Comparison of ENCODE assay signal across 9 cellular contexts in genomic region chr3:52253314-52254260, GRCh38. TPM values are rescaled to one million over a fixed set of nuclear protein-coding genes. Genes with fewer than 3 reads are reported as not detected.
DNase-seq lines count a peak whose midpoint lies in the region; ATAC-seq, FAIRE-seq and TF ChIP-seq lines count a peak whose summit lies in the region.
"Had no signal": no experiment of that assay in that cellular context is flagged by ENCODE, and none has a peak within 500 bp of the region (broad histone marks: within the 10 kb centered on the region; RNA-seq: fewer than 3 reads in every experiment).

No MANE protein-coding gene starts in this region.

- peaks cover 89% of the 10 kb centered on the region for H3K4me1 Mint-ChIP-seq in activated naive CD4-positive, alpha-beta T cell treated with anti-CD3 and anti-CD28 coated beads for 36 hours (ENCODE audit: low read depth)

- no peak overlapping the region for H3K4me2 ChIP-seq in HepG2 (ENCODE audit: low read depth, low read length)

- no peak for FAIRE-seq in HepG2 (lab: Jason Lieb, UNC)

- H2AFZ ChIP-seq in HepG2 (ENCODE audit: low read length), result no peak overlapping the region

- no peaks in the 10 kb centered on the region for H3K9me3 ChIP-seq in HepG2 (ENCODE audit: low read length)

- intact Hi-C loops in activated naive CD4-positive, alpha-beta T cell treated with anti-CD3 and anti-CD28 coated beads for 36 hours (cut with micrococcal nuclease), result loop anchor here (1.0 kb wide), 3 partner anchors 13 to 25 kb away; partner anchors contain the start of gene WDR82
- intact Hi-C loops in HepG2 (cut with micrococcal nuclease; ENCODE audit: unreplicated experiment), result no loop called here

- no peak for TF ChIP-seq CTCF in HepG2 (CRISPR knock-in tag; IDR thresholded peaks at IDR 0.05)

- 95% methylated on average over 7 of the region's 11 CpGs for WGBS in HepG2 (ENCODE audit: low lambda C conversion rate)

- no peaks in the 10 kb centered on the region for H3K27me3 Mint-ChIP-seq in activated naive CD4-positive, alpha-beta T cell treated with anti-CD3 and anti-CD28 coated beads for 36 hours (ENCODE audit: low read depth)

- no peak for TF ChIP-seq RAD21 in HepG2 (CRISPR knock-in tag; IDR thresholded peaks at IDR 0.05)

- H3K4me3 ChIP-seq in HepG2 (replicated peaks in 1 of 3; ENCODE audit: insufficient read depth in 1 of 3, low read depth in 2 of 3, low read length in 3 of 3), result no peak overlapping the region

- no peak overlapping the region for H3K27ac ChIP-seq in HepG2 (ENCODE audit: extremely low read length, insufficient read depth, low read length)

- H3K4me1 ChIP-seq in HepG2 (ENCODE audit: insufficient read depth, low read length), result no peaks in the 10 kb centered on the region

- H3K27me3 ChIP-seq in HepG2 (ENCODE audit: control insufficient read depth in 1 of 2, insufficient read depth in 2 of 2, low read length in 2 of 2), result no peaks in the 10 kb centered on the region

- DNase-seq in RPMI8226 (peak; percentile 92), HepG2 (ENCODE audit: low spot score) (no peak), NCI-H1105 treated with DMSO at 0.1 percent for 48 hours (lab: John Stamatoyannopoulos, UW) (no peak), NCI-H1436 (lab: John Stamatoyannopoulos, UW) (no peak)
- peak; percentile 89 for DNase-seq in activated naive CD4-positive, alpha-beta T cell treated with anti-CD3 and anti-CD28 coated beads for 36 hours
- peak; percentile 62 to 65 for DNase-seq in stimulated activated CD8-positive, alpha-beta memory T cell treated with anti-CD3 and anti-CD28 coated beads, Interleukin-2, amount 100 ng/mL, for 1 hour (ENCODE audit: low read depth in 2 of 2)

- H3K36me3 Mint-ChIP-seq in activated naive CD4-positive, alpha-beta T cell treated with anti-CD3 and anti-CD28 coated beads for 36 hours (ENCODE audit: low read depth), result peaks cover 84% of the 10 kb centered on the region

- no peaks in the 10 kb centered on the region for H4K20me1 ChIP-seq in HepG2 (ENCODE audit: insufficient read depth, low read length)

- H3K9ac ChIP-seq in HepG2 (ENCODE audit: insufficient read depth, low read depth, low read length), result no peak overlapping the region

- peak overlapping the region; percentile 99 for H3K27ac Mint-ChIP-seq in activated naive CD4-positive, alpha-beta T cell treated with anti-CD3 and anti-CD28 coated beads for 36 hours

- peak overlapping the region; percentile 65 for H3K4me3 Mint-ChIP-seq in activated naive CD4-positive, alpha-beta T cell treated with anti-CD3 and anti-CD28 coated beads for 36 hours

- in situ Hi-C loops in HepG2 (cut with HindIII; ENCODE audit: extremely low pct_ligation_motif_present, low pct_unique_long_range_greater_than_20kb), result no loop called here

- CTCF ChIA-PET in activated naive CD4-positive, alpha-beta T cell treated with anti-CD3 and anti-CD28 coated beads for 36 hours (lab: Charles Lee), result interaction anchor here (0.6 to 10.5 kb wide), 16 partner anchors 10 to 174 kb away, joined by 3 to 49 read pairs (median 4); partner anchors contain the start of genes DNAH1 and TWF2
- CTCF ChIA-PET in HepG2 (lab: Yijun Ruan, JAX; ENCODE audit: low intra/inter-chr PET ratio, low total read pairs), result no interaction called here

- ATAC-seq in GM18520 (IDR thresholded peaks at IDR 0.05; ENCODE audit: unreplicated experiment) (peak; percentile 74), HG02970 (IDR thresholded peaks at IDR 0.05; ENCODE audit: low FRiP score, unreplicated experiment) (peak; percentile 62), HepG2 (peak; percentile 22)

- no TSS peak for BruUV-seq in HepG2 (replicated peaks; lab: Mats Ljungman, UMichigan)

- POLR2A ChIA-PET in HepG2 (lab: Yijun Ruan, JAX), result interaction anchor here (1.0 to 2.1 kb wide), 7 partner anchors 13 to 36 kb away, joined by 3 to 9 read pairs (median 4); partner anchors contain the start of genes GLYCTK, TWF2 and WDR82

- TF ChIP-seq EP300 in HepG2 (IDR thresholded peaks at IDR 0.05; ENCODE audit: low read depth in 2 of 2, low read length in 2 of 2), result no peak
- no peak for TF ChIP-seq EP300 in HepG2 (CRISPR knock-in tag; IDR thresholded peaks at IDR 0.05; ENCODE audit: borderline replicate concordance)

- no peak for TF ChIP-seq POLR2A in HepG2 (IDR thresholded peaks at IDR 0.05; ENCODE audit: insufficient read depth in 1 of 2, low read depth in 2 of 2, low read length in 2 of 2)

- no peaks in the 10 kb centered on the region for H3K79me2 ChIP-seq in HepG2 (ENCODE audit: insufficient read depth, low read length)

- peaks cover 29 to 51% of the 10 kb centered on the region in 2 experiments for H3K36me3 ChIP-seq in HepG2 (replicated peaks in 1 of 2; ENCODE audit: control insufficient read depth in 1 of 2, insufficient read depth in 2 of 2, low read length in 2 of 2)

- no peaks in the 10 kb centered on the region for H3K9me3 Mint-ChIP-seq in activated naive CD4-positive, alpha-beta T cell treated with anti-CD3 and anti-CD28 coated beads for 36 hours

RNA-seq across cellular contexts. Expression of gene PPM1M, which starts 8.0 kb away (rescaled TPM):
- total RNA-seq in activated naive CD4-positive, alpha-beta T cell treated with anti-CD3 and anti-CD28 coated beads for 36 hours, result 100 to 1,000 TPM; 107 to 108 TPM
- total RNA-seq in HepG2 (2016; rRNA removed; fragmentation: Illumina TruSeq; extraction: Trizol), result 1.5 and 2.5 TPM in 2 replicates
- total RNA-seq in HepG2 (2016; cell fraction: cytosol; rRNA removed; fragmentation: Illumina TruSeq; extraction: Trizol; ENCODE audit: low read depth), result 0.91 and 1.1 TPM in 2 replicates
- 2.2 and 2.4 TPM in 2 replicates for total RNA-seq in HepG2 (2016; cell fraction: insoluble cytoplasmic fraction; rRNA removed; fragmentation: Illumina TruSeq; extraction: Trizol)
- 2.7 and 3.5 TPM in 2 replicates for total RNA-seq in HepG2 (2016; cell fraction: membrane; rRNA removed; fragmentation: Illumina TruSeq; extraction: Trizol)
- total RNA-seq in HepG2 (2016; cell fraction: nucleus; rRNA removed; fragmentation: Illumina TruSeq; extraction: Trizol), result 2.0 and 2.1 TPM in 2 replicates
- 5.9 and 6.9 TPM in 2 replicates for polyA plus RNA-seq in HepG2 (2011; rRNA removed)
- 4.4 and 5.2 TPM in 2 replicates for polyA plus RNA-seq in HepG2 (2011; cell fraction: cytosol; rRNA removed)
- polyA plus RNA-seq in HepG2 (2011; cell fraction: nucleus; rRNA removed), result 20.6 and 21.3 TPM in 2 replicates
- 4.0 and 4.5 TPM in 2 replicates for polyA plus RNA-seq in HepG2 (2012)
- polyA plus RNA-seq in HepG2 (2016; cell fraction: cytosol; fragmentation: Illumina TruSeq; extraction: Trizol; ENCODE audit: low read depth), result 0.99 and 1.1 TPM in 2 replicates
- 2.0 and 2.3 TPM in 2 replicates for polyA plus RNA-seq in HepG2 (2016; cell fraction: insoluble cytoplasmic fraction; fragmentation: Illumina TruSeq; extraction: Trizol; ENCODE audit: low read depth)
- polyA plus RNA-seq in HepG2 (2016; cell fraction: membrane; fragmentation: Illumina TruSeq; extraction: Trizol; ENCODE audit: low read depth), result 2.3 and 2.5 TPM in 2 replicates
- polyA plus RNA-seq in HepG2 (2016; cell fraction: nucleus; fragmentation: Illumina TruSeq; extraction: Trizol; ENCODE audit: insufficient read depth, low read depth), result 3.6 and 4.3 TPM in 2 replicates
- polyA minus RNA-seq in HepG2 (2011; rRNA and poly(A)+ RNA removed; ENCODE audit: low replicate concordance), result 8.9 and 14.9 TPM in 2 replicates
- polyA minus RNA-seq in HepG2 (2011; cell fraction: cytosol; rRNA and poly(A)+ RNA removed), result 1.5 and 1.9 TPM in 2 replicates
- 2.7 and 3.7 TPM in 2 replicates for polyA minus RNA-seq in HepG2 (2011; cell fraction: nucleus; rRNA and poly(A)+ RNA removed)

RNA-seq across cellular contexts. Expression of gene TWF2, which starts 14.6 kb away (rescaled TPM):
- 10 to 100 TPM; 89.1 to 91.3 TPM for total RNA-seq in activated naive CD4-positive, alpha-beta T cell treated with anti-CD3 and anti-CD28 coated beads for 36 hours
- 45.5 and 49.1 TPM in 2 replicates for total RNA-seq in HepG2 (2016; rRNA removed; fragmentation: Illumina TruSeq; extraction: Trizol)
- 9.3 and 10.4 TPM in 2 replicates for total RNA-seq in HepG2 (2016; cell fraction: cytosol; rRNA removed; fragmentation: Illumina TruSeq; extraction: Trizol; ENCODE audit: low read depth)
- 46.7 and 47.5 TPM in 2 replicates for total RNA-seq in HepG2 (2016; cell fraction: insoluble cytoplasmic fraction; rRNA removed; fragmentation: Illumina TruSeq; extraction: Trizol)
- 18.1 and 19.8 TPM in 2 replicates for total RNA-seq in HepG2 (2016; cell fraction: membrane; rRNA removed; fragmentation: Illumina TruSeq; extraction: Trizol)
- 19.0 and 20.5 TPM in 2 replicates for total RNA-seq in HepG2 (2016; cell fraction: nucleus; rRNA removed; fragmentation: Illumina TruSeq; extraction: Trizol)
- 108 and 123 TPM in 2 replicates for polyA plus RNA-seq in HepG2 (2011; rRNA removed)
- polyA plus RNA-seq in HepG2 (2011; cell fraction: cytosol; rRNA removed), result 139 and 201 TPM in 2 replicates
- 105 and 112 TPM in 2 replicates for polyA plus RNA-seq in HepG2 (2011; cell fraction: nucleus; rRNA removed)
- polyA plus RNA-seq in HepG2 (2012), result 63.2 and 85.2 TPM in 2 replicates
- 10.6 and 11.3 TPM in 2 replicates for polyA plus RNA-seq in HepG2 (2016; cell fraction: cytosol; fragmentation: Illumina TruSeq; extraction: Trizol; ENCODE audit: low read depth)
- polyA plus RNA-seq in HepG2 (2016; cell fraction: insoluble cytoplasmic fraction; fragmentation: Illumina TruSeq; extraction: Trizol; ENCODE audit: low read depth), result 55.3 and 58.3 TPM in 2 replicates
- polyA plus RNA-seq in HepG2 (2016; cell fraction: membrane; fragmentation: Illumina TruSeq; extraction: Trizol; ENCODE audit: low read depth), result 16.1 and 16.9 TPM in 2 replicates
- 37.2 and 39.4 TPM in 2 replicates for polyA plus RNA-seq in HepG2 (2016; cell fraction: nucleus; fragmentation: Illumina TruSeq; extraction: Trizol; ENCODE audit: insufficient read depth, low read depth)
- 46.6 and 135 TPM in 2 replicates for polyA minus RNA-seq in HepG2 (2011; rRNA and poly(A)+ RNA removed; ENCODE audit: low replicate concordance)
- polyA minus RNA-seq in HepG2 (2011; cell fraction: cytosol; rRNA and poly(A)+ RNA removed), result 84.6 and 87.5 TPM in 2 replicates
- polyA minus RNA-seq in HepG2 (2011; cell fraction: nucleus; rRNA and poly(A)+ RNA removed), result 18.5 and 25.0 TPM in 2 replicates

RNA-seq across cellular contexts. Expression of gene WDR82, which starts 24.9 kb away (rescaled TPM):
- total RNA-seq in activated naive CD4-positive, alpha-beta T cell treated with anti-CD3 and anti-CD28 coated beads for 36 hours, result 100 to 1,000 TPM; 176 to 177 TPM
- 59.5 and 62.0 TPM in 2 replicates for total RNA-seq in HepG2 (2016; rRNA removed; fragmentation: Illumina TruSeq; extraction: Trizol)
- total RNA-seq in HepG2 (2016; cell fraction: cytosol; rRNA removed; fragmentation: Illumina TruSeq; extraction: Trizol; ENCODE audit: low read depth), result 6.3 and 6.7 TPM in 2 replicates
- total RNA-seq in HepG2 (2016; cell fraction: insoluble cytoplasmic fraction; rRNA removed; fragmentation: Illumina TruSeq; extraction: Trizol), result 58.9 and 60.5 TPM in 2 replicates
- total RNA-seq in HepG2 (2016; cell fraction: membrane; rRNA removed; fragmentation: Illumina TruSeq; extraction: Trizol), result 27.7 and 28.8 TPM in 2 replicates
- 32.4 and 32.6 TPM in 2 replicates for total RNA-seq in HepG2 (2016; cell fraction: nucleus; rRNA removed; fragmentation: Illumina TruSeq; extraction: Trizol)
- 39.1 and 41.9 TPM in 2 replicates for polyA plus RNA-seq in HepG2 (2011; rRNA removed)
- 23.5 and 37.7 TPM in 2 replicates for polyA plus RNA-seq in HepG2 (2011; cell fraction: cytosol; rRNA removed)
- 10.7 and 14.5 TPM in 2 replicates for polyA plus RNA-seq in HepG2 (2011; cell fraction: nucleus; rRNA removed)
- polyA plus RNA-seq in HepG2 (2012), result 48.3 and 52.2 TPM in 2 replicates
- polyA plus RNA-seq in HepG2 (2016; cell fraction: cytosol; fragmentation: Illumina TruSeq; extraction: Trizol; ENCODE audit: low read depth), result 3.6 and 4.2 TPM in 2 replicates
- polyA plus RNA-seq in HepG2 (2016; cell fraction: insoluble cytoplasmic fraction; fragmentation: Illumina TruSeq; extraction: Trizol; ENCODE audit: low read depth), result 60.6 and 66.1 TPM in 2 replicates
- polyA plus RNA-seq in HepG2 (2016; cell fraction: membrane; fragmentation: Illumina TruSeq; extraction: Trizol; ENCODE audit: low read depth), result 13.9 and 15.0 TPM in 2 replicates
- 38.8 and 40.8 TPM in 2 replicates for polyA plus RNA-seq in HepG2 (2016; cell fraction: nucleus; fragmentation: Illumina TruSeq; extraction: Trizol; ENCODE audit: insufficient read depth, low read depth)
- polyA minus RNA-seq in HepG2 (2011; rRNA and poly(A)+ RNA removed; ENCODE audit: low replicate concordance), result 52.7 and 77.7 TPM in 2 replicates
- 29.3 and 33.9 TPM in 2 replicates for polyA minus RNA-seq in HepG2 (2011; cell fraction: cytosol; rRNA and poly(A)+ RNA removed)
- 28.7 and 33.2 TPM in 2 replicates for polyA minus RNA-seq in HepG2 (2011; cell fraction: nucleus; rRNA and poly(A)+ RNA removed)

RNA-seq across cellular contexts. Expression of gene TLR9, which starts 28.1 kb away (rescaled TPM):
- total RNA-seq in activated naive CD4-positive, alpha-beta T cell treated with anti-CD3 and anti-CD28 coated beads for 36 hours, result under 1 TPM; 0.62 to 0.89 TPM
- not detected in 2 replicates for total RNA-seq in HepG2 (2016; rRNA removed; fragmentation: Illumina TruSeq; extraction: Trizol)
- total RNA-seq in HepG2 (2016; cell fraction: cytosol; rRNA removed; fragmentation: Illumina TruSeq; extraction: Trizol; ENCODE audit: low read depth), result not detected in 2 replicates
- not detected in 2 replicates for total RNA-seq in HepG2 (2016; cell fraction: insoluble cytoplasmic fraction; rRNA removed; fragmentation: Illumina TruSeq; extraction: Trizol)
- total RNA-seq in HepG2 (2016; cell fraction: membrane; rRNA removed; fragmentation: Illumina TruSeq; extraction: Trizol), result not detected in 2 replicates
- total RNA-seq in HepG2 (2016; cell fraction: nucleus; rRNA removed; fragmentation: Illumina TruSeq; extraction: Trizol), result not detected in 2 replicates
- polyA plus RNA-seq in HepG2 (2011; rRNA removed), result 0.08 TPM in 1 of 2 replicates, not detected in the other
- polyA plus RNA-seq in HepG2 (2011; cell fraction: cytosol; rRNA removed), result 0.01 TPM in 2 replicates
- polyA plus RNA-seq in HepG2 (2011; cell fraction: nucleus; rRNA removed), result 0.88 and 0.95 TPM in 2 replicates
- polyA plus RNA-seq in HepG2 (2012), result 0.31 TPM in 1 of 2 replicates, not detected in the other
- polyA plus RNA-seq in HepG2 (2016; cell fraction: cytosol; fragmentation: Illumina TruSeq; extraction: Trizol; ENCODE audit: low read depth), result not detected in 2 replicates
- polyA plus RNA-seq in HepG2 (2016; cell fraction: insoluble cytoplasmic fraction; fragmentation: Illumina TruSeq; extraction: Trizol; ENCODE audit: low read depth), result not detected in 2 replicates
- not detected in 2 replicates for polyA plus RNA-seq in HepG2 (2016; cell fraction: membrane; fragmentation: Illumina TruSeq; extraction: Trizol; ENCODE audit: low read depth)
- polyA plus RNA-seq in HepG2 (2016; cell fraction: nucleus; fragmentation: Illumina TruSeq; extraction: Trizol; ENCODE audit: insufficient read depth, low read depth), result not detected in 2 replicates
- polyA minus RNA-seq in HepG2 (2011; rRNA and poly(A)+ RNA removed; ENCODE audit: low replicate concordance), result 0.14 TPM in 1 of 2 replicates, not detected in the other
- not detected in 2 replicates for polyA minus RNA-seq in HepG2 (2011; cell fraction: cytosol; rRNA and poly(A)+ RNA removed)
- 0.25 and 0.26 TPM in 2 replicates for polyA minus RNA-seq in HepG2 (2011; cell fraction: nucleus; rRNA and poly(A)+ RNA removed)
- total RNA-seq: pulmonary artery endothelial cell had no signal

RNA-seq across cellular contexts. Expression of gene GLYCTK, which starts 34.0 kb away (rescaled TPM):
- 10 to 100 TPM; 25.9 to 27.7 TPM for total RNA-seq in activated naive CD4-positive, alpha-beta T cell treated with anti-CD3 and anti-CD28 coated beads for 36 hours
- total RNA-seq in HepG2 (2016; rRNA removed; fragmentation: Illumina TruSeq; extraction: Trizol), result 91.7 and 126 TPM in 2 replicates
- 33.8 and 34.0 TPM in 2 replicates for total RNA-seq in HepG2 (2016; cell fraction: cytosol; rRNA removed; fragmentation: Illumina TruSeq; extraction: Trizol; ENCODE audit: low read depth)
- total RNA-seq in HepG2 (2016; cell fraction: insoluble cytoplasmic fraction; rRNA removed; fragmentation: Illumina TruSeq; extraction: Trizol), result 89.0 and 132 TPM in 2 replicates
- 68.4 and 70.3 TPM in 2 replicates for total RNA-seq in HepG2 (2016; cell fraction: membrane; rRNA removed; fragmentation: Illumina TruSeq; extraction: Trizol)
- total RNA-seq in HepG2 (2016; cell fraction: nucleus; rRNA removed; fragmentation: Illumina TruSeq; extraction: Trizol), result 155 and 170 TPM in 2 replicates
- polyA plus RNA-seq in HepG2 (2011; rRNA removed), result 70.0 and 102 TPM in 2 replicates
- 57.2 and 86.0 TPM in 2 replicates for polyA plus RNA-seq in HepG2 (2011; cell fraction: cytosol; rRNA removed)
- 489 and 498 TPM in 2 replicates for polyA plus RNA-seq in HepG2 (2011; cell fraction: nucleus; rRNA removed)
- polyA plus RNA-seq in HepG2 (2012), result 41.5 and 43.2 TPM in 2 replicates
- polyA plus RNA-seq in HepG2 (2016; cell fraction: cytosol; fragmentation: Illumina TruSeq; extraction: Trizol; ENCODE audit: low read depth), result 21.7 and 24.0 TPM in 2 replicates
- 64.0 and 68.6 TPM in 2 replicates for polyA plus RNA-seq in HepG2 (2016; cell fraction: insoluble cytoplasmic fraction; fragmentation: Illumina TruSeq; extraction: Trizol; ENCODE audit: low read depth)
- 44.9 and 46.0 TPM in 2 replicates for polyA plus RNA-seq in HepG2 (2016; cell fraction: membrane; fragmentation: Illumina TruSeq; extraction: Trizol; ENCODE audit: low read depth)
- 216 and 226 TPM in 2 replicates for polyA plus RNA-seq in HepG2 (2016; cell fraction: nucleus; fragmentation: Illumina TruSeq; extraction: Trizol; ENCODE audit: insufficient read depth, low read depth)
- polyA minus RNA-seq in HepG2 (2011; rRNA and poly(A)+ RNA removed; ENCODE audit: low replicate concordance), result 13.9 and 184 TPM in 2 replicates
- polyA minus RNA-seq in HepG2 (2011; cell fraction: cytosol; rRNA and poly(A)+ RNA removed), result 18.4 and 23.4 TPM in 2 replicates
- 164 and 185 TPM in 2 replicates for polyA minus RNA-seq in HepG2 (2011; cell fraction: nucleus; rRNA and poly(A)+ RNA removed)

Comparison
In these comparisons a context has a peak if more than half of its experiments do, and no peak if none do; other contexts are left out.
1. ATAC-seq: peak in every context shown above with its lines; median percentile 74 in GM18520; 62 in HG02970; 22 in HepG2.
2. DNase-seq: peak in RPMI8226 (single experiment), activated naive CD4-positive, alpha-beta T cell treated with anti-CD3 and anti-CD28 coated beads for 36 hours (single experiment) and stimulated activated CD8-positive, alpha-beta memory T cell treated with anti-CD3 and anti-CD28 coated beads, Interleukin-2, amount 100 ng/mL, for 1 hour (2 of 2); none in HepG2 (single experiment), NCI-H1105 treated with DMSO at 0.1 percent for 48 hours (single experiment) and NCI-H1436 (single experiment).
3. RNA of gene PPM1M, which starts 8.0 kb away (total RNA-seq): 107 to 108 TPM in activated naive CD4-positive, alpha-beta T cell treated with anti-CD3 and anti-CD28 coated beads for 36 hours; 0.91 to 3.5 TPM in HepG2; every median in the first group is over 10 times any median in the second.